In the genomic region with DNA sequence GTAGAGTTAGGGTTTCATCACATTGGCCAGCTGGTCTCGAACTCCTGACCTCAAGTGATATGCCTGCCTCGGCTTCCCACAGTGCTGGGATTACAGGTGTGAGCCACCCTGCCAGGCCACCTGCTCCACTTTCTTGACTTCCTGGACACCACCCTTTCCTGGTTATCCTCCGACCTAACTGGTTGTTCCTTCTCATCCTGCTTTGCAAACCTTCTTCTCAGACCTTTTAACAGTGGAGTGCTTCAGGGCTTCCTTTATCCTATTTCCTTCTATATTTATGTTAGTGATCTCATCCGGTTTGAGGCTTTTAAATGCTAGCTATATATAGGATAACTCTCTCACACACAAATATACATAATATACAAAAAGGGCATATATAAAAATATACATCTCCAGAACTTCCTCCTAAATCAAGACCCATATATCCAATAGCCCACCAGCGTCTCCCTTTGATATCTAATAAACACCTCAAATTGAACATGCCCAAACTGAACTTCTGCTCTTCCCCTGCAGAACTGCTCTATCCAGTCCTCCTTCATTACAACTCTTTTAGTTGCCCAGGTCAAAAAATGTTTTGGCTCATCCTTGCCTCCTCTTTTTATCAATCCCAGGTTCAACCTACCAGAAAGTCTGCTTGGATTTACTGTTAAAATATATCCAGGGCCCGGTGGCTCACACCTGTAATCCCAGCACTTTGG, we compare ENCODE assay signal across 25 cellular contexts.
"Had no signal": no experiment of that assay in that cellular context is flagged by ENCODE, and none has a peak within 500 bp of the region (broad histone marks: within the 10 kb centered on the region; RNA-seq: fewer than 3 reads in every experiment).

No MANE protein-coding gene starts in this region.

- DNase-seq: activated CD4-positive, alpha-beta T cell treated with anti-CD3 and anti-CD28 coated beads for 36 hours; activated CD4-positive, alpha-beta T cell treated with anti-CD3 and anti-CD28 coated beads, Interleukin-2, amount 50 U/mL, for 4 hours; activated effector memory CD4-positive, alpha-beta T cell treated with anti-CD3 and anti-CD28 coated beads, Interleukin-2, amount 50 U/mL, for 16 hours; activated naive CD4-positive, alpha-beta T cell treated with anti-CD3 and anti-CD28 coated beads, Interleukin-2, amount 50 U/mL, for 16 hours; activated T-cell treated with anti-CD3 and anti-CD28 coated beads, Interleukin-2, amount 50 U/mL, for 72 hours; adrenal gland; endodermal cell; foreskin keratinocyte; kidney; lower lobe of right lung; mesendoderm; naive thymus-derived CD4-positive, alpha-beta T cell; pancreas; right cardiac atrium; stimulated activated CD4-positive, alpha-beta T cell treated with anti-CD3 and anti-CD28 coated beads, Interleukin-4, amount 100 ng/mL, for 4 hours; stimulated activated naive CD8-positive, alpha-beta T cell treated with anti-CD3 and anti-CD28 coated beads, Interleukin-15, amount 100 ng/mL, for 72 hours; T-helper 1 cell; T-helper 9 cell; uterus had no signal

- H3K9me3 Mint-ChIP-seq: activated T-cell treated with anti-CD3 and anti-CD28 coated beads, Interleukin-2, amount 50 U/mL, for 72 hours; naive thymus-derived CD4-positive, alpha-beta T cell; stimulated activated naive CD8-positive, alpha-beta T cell treated with anti-CD3 and anti-CD28 coated beads, Interleukin-15, amount 100 ng/mL, for 72 hours had no signal

- H3K27me3 ChIP-seq: adrenal gland, breast epithelium, foreskin keratinocyte, pancreas, tibial nerve, uterus had no signal

- H3K9me3 ChIP-seq: adrenal gland, breast epithelium, lower lobe of right lung, pancreas, tibial nerve, uterus had no signal

- H3K27ac Mint-ChIP-seq: activated CD4-positive, alpha-beta T cell treated with anti-CD3 and anti-CD28 coated beads for 36 hours; activated T-cell treated with anti-CD3 and anti-CD28 coated beads, Interleukin-2, amount 50 U/mL, for 72 hours; endodermal cell; stimulated activated naive CD8-positive, alpha-beta T cell treated with anti-CD3 and anti-CD28 coated beads, Interleukin-15, amount 100 ng/mL, for 72 hours; WTC11 had no signal

- H3K4me1 ChIP-seq: pancreas had no signal

- H3K4me3 Mint-ChIP-seq: activated CD4-positive, alpha-beta T cell treated with anti-CD3 and anti-CD28 coated beads for 36 hours; activated T-cell treated with anti-CD3 and anti-CD28 coated beads, Interleukin-2, amount 50 U/mL, for 72 hours; endodermal cell; naive thymus-derived CD4-positive, alpha-beta T cell; stimulated activated naive CD8-positive, alpha-beta T cell treated with anti-CD3 and anti-CD28 coated beads, Interleukin-15, amount 100 ng/mL, for 72 hours; WTC11 had no signal

- H3K27me3 Mint-ChIP-seq: activated CD4-positive, alpha-beta T cell treated with anti-CD3 and anti-CD28 coated beads for 36 hours; naive thymus-derived CD4-positive, alpha-beta T cell; stimulated activated naive CD8-positive, alpha-beta T cell treated with anti-CD3 and anti-CD28 coated beads, Interleukin-15, amount 100 ng/mL, for 72 hours had no signal

- H3K27ac ChIP-seq: breast epithelium, coronary artery, epithelial cell of prostate, foreskin keratinocyte, lower lobe of right lung, pancreas, uterus had no signal

- H3K4me3 ChIP-seq: adrenal gland, breast epithelium, coronary artery, lower lobe of right lung, pancreas, tibial nerve, uterus had no signal

- H3K36me3 ChIP-seq: adrenal gland, breast epithelium, lower lobe of right lung, pancreas, tibial nerve, uterus had no signal

- ATAC-seq: activated CD4-positive, alpha-beta T cell treated with anti-CD3 and anti-CD28 coated beads for 36 hours; activated T-cell treated with anti-CD3 and anti-CD28 coated beads, Interleukin-2, amount 50 U/mL, for 72 hours; foreskin keratinocyte; left lobe of liver; lower lobe of right lung; naive thymus-derived CD4-positive, alpha-beta T cell; pancreas; right cardiac atrium; stimulated activated naive CD8-positive, alpha-beta T cell treated with anti-CD3 and anti-CD28 coated beads, Interleukin-15, amount 100 ng/mL, for 72 hours; WTC11 had no signal
